Comparison of ENCODE assay signal across 1 cellular context in genomic region chr2:108786354-108787208, GRCh38.
A peak's percentile ranks its signal among the peaks of the same experiment; 100 is the strongest.
TF ChIP-seq lines count a peak whose summit lies in the region.

TSS of gene CCDC138 (plus strand) at chr2:108786771. CDS start at chr2:108786823, 52 bp downstream.

TF ChIP-seq in HepG2, 621 proteins besides CTCF, POLR2A, EP300 and RAD21 (continued from another document and continues in another):
- TF ChIP-seq DZIP1 (CRISPR knock-in tag; IDR thresholded peaks at IDR 0.05) (no peak), NFE2L1 (CRISPR knock-in tag; IDR thresholded peaks at IDR 0.05; ENCODE audit: borderline replicate concordance) (no peak), RFX1 (IDR thresholded peaks at IDR 0.05) (peak; percentile 57; the same call in 1 of the 2 replicates), MTA1 (CRISPR knock-in tag; IDR thresholded peaks at IDR 0.05; ENCODE audit: borderline replicate concordance) (peak; percentile 71; the same call in 1 of the 2 replicates), SETDB1 (CRISPR knock-in tag; IDR thresholded peaks at IDR 0.05; ENCODE audit: borderline replicate concordance) (no peak), ZNF503 (CRISPR knock-in tag; IDR thresholded peaks at IDR 0.05) (0 out of 2 replicates have a peak, but pooled peaks have one; percentile 50), MEIS1 (CRISPR knock-in tag; IDR thresholded peaks at IDR 0.05; ENCODE audit: borderline replicate concordance) (no peak), ZNF740 (CRISPR knock-in tag; IDR thresholded peaks at IDR 0.05) (no peak), RFX5 (IDR thresholded peaks at IDR 0.05; ENCODE audit: low read depth, low read length) (0 out of 2 replicates have a peak, but pooled peaks have one; percentile 24), EZH2 (conservative IDR thresholded peaks at IDR 0.05; ENCODE audit: low read depth, low read length) (no peak), DNMT1 (CRISPR knock-in tag; IDR thresholded peaks at IDR 0.05) (0 out of 2 replicates have a peak, but pooled peaks have one; percentile 36), ZZZ3 (CRISPR knock-in tag; IDR thresholded peaks at IDR 0.05; ENCODE audit: borderline replicate concordance) (no peak), ZNF180 (CRISPR knock-in tag; IDR thresholded peaks at IDR 0.05; ENCODE audit: borderline replicate concordance, low read depth) (no peak), HDAC6 (IDR thresholded peaks at IDR 0.05; ENCODE audit: low read depth, low read length) (no peak), DNMT3B (CRISPR knock-in tag; conservative IDR thresholded peaks at IDR 0.05) (no peak), MXD1 (CRISPR knock-in tag; IDR thresholded peaks at IDR 0.05) (peak; percentile 87), ZFP82 (CRISPR knock-in tag; IDR thresholded peaks at IDR 0.05; ENCODE audit: borderline replicate concordance) (no peak; the same call in 1 of the 2 replicates), ATF7 (IDR thresholded peaks at IDR 0.05) (no peak), ATF7 (CRISPR knock-in tag; IDR thresholded peaks at IDR 0.05) (no peak), ZBTB34 (CRISPR knock-in tag; IDR thresholded peaks at IDR 0.05) (peak; percentile 62; the same call in 1 of the 2 replicates), ZNF274 (CRISPR knock-in tag; IDR thresholded peaks at IDR 0.05) (peak; percentile 60; the same call in 1 of the 2 replicates), TBP (CRISPR knock-in tag; IDR thresholded peaks at IDR 0.05) (no peak), MLLT10 (CRISPR knock-in tag; IDR thresholded peaks at IDR 0.05) (no peak), ZNF616 (CRISPR knock-in tag; IDR thresholded peaks at IDR 0.05; ENCODE audit: low read depth) (peak; percentile 80), SALL1 (CRISPR knock-in tag; IDR thresholded peaks at IDR 0.05) (peak; percentile 84; the same call in 1 of the 2 replicates), ZBTB21 (CRISPR knock-in tag; IDR thresholded peaks at IDR 0.05) (0 out of 2 replicates have a peak, but pooled peaks have one; percentile 47), TEF (CRISPR knock-in tag; IDR thresholded peaks at IDR 0.05) (no peak; the same call in 1 of the 2 replicates), NCOA1 (CRISPR knock-in tag; IDR thresholded peaks at IDR 0.05) (no peak), ZNF747 (CRISPR knock-in tag; IDR thresholded peaks at IDR 0.05; ENCODE audit: borderline replicate concordance) (peak; percentile 89; the same call in 1 of the 2 replicates), CSRNP1 (CRISPR knock-in tag; IDR thresholded peaks at IDR 0.05) (peak; percentile 93), ZBTB7A (CRISPR knock-in tag; IDR thresholded peaks at IDR 0.05) (peak; percentile 27; the same call in 1 of the 2 replicates), ZNF30 (CRISPR knock-in tag; IDR thresholded peaks at IDR 0.05) (no peak), ZNF558 (CRISPR knock-in tag; IDR thresholded peaks at IDR 0.05; ENCODE audit: borderline replicate concordance) (no peak; the same call in 1 of the 2 replicates), HMGXB3 (CRISPR knock-in tag; IDR thresholded peaks at IDR 0.05; ENCODE audit: borderline replicate concordance) (peak; percentile 86), ELF4 (CRISPR knock-in tag; IDR thresholded peaks at IDR 0.05; ENCODE audit: borderline replicate concordance) (no peak), RCOR2 (CRISPR knock-in tag; IDR thresholded peaks at IDR 0.05) (no peak), ZNF780A (CRISPR knock-in tag; IDR thresholded peaks at IDR 0.05) (no peak), BHLHE40 (IDR thresholded peaks at IDR 0.05; ENCODE audit: low read length) (peak; percentile 30; the same call in 1 of the 2 replicates), RFX3 (CRISPR knock-in tag; IDR thresholded peaks at IDR 0.05) (no peak), RAD51 (IDR thresholded peaks at IDR 0.05; ENCODE audit: borderline replicate concordance) (no peak), ZNF234 (CRISPR knock-in tag; conservative IDR thresholded peaks at IDR 0.05) (peak; percentile 69; the same call in 1 of the 2 replicates), THAP7 (CRISPR knock-in tag; IDR thresholded peaks at IDR 0.05) (peak; percentile 87; the same call in 1 of the 2 replicates), NFIC (IDR thresholded peaks at IDR 0.05; ENCODE audit: low read length) (no peak), FOXP1 (IDR thresholded peaks at IDR 0.05) (no peak), FOXP1 (CRISPR knock-in tag; IDR thresholded peaks at IDR 0.05) (peak; percentile 45; the same call in 1 of the 2 replicates), MED13 (CRISPR knock-in tag; IDR thresholded peaks at IDR 0.05) (peak; percentile 60; the same call in 1 of the 2 replicates), ZBTB37 (CRISPR knock-in tag; IDR thresholded peaks at IDR 0.05) (no peak), ZBTB7B (CRISPR knock-in tag; IDR thresholded peaks at IDR 0.05) (peak; percentile 87), ZNF260 (CRISPR knock-in tag; IDR thresholded peaks at IDR 0.05; ENCODE audit: borderline replicate concordance, low read depth) (no peak), PHF21A (CRISPR knock-in tag; IDR thresholded peaks at IDR 0.05) (no peak; the same call in 1 of the 2 replicates), KDM5A (IDR thresholded peaks at IDR 0.05; ENCODE audit: borderline replicate concordance, low read length) (peak; percentile 65; the same call in 1 of the 2 replicates), HOXA5 (CRISPR knock-in tag; IDR thresholded peaks at IDR 0.05) (peak; percentile 73; the same call in 1 of the 2 replicates), RFXANK (CRISPR knock-in tag; IDR thresholded peaks at IDR 0.05) (peak; percentile 21; the same call in 1 of the 2 replicates)
